19 cellular contexts compared by ENCODE assay signal in genomic region chr5:3024126-3024525, GRCh38.
"Had no signal": no experiment of that assay in that cellular context is flagged by ENCODE, and none has a peak within 500 bp of the region (broad histone marks: within the 10 kb centered on the region; RNA-seq: fewer than 3 reads in every experiment).

No MANE protein-coding gene starts in this region.

- DNase-seq: IMR-90; Karpas-422; KG1; MM.1S; NCI-H1092 treated with DMSO at 0.1 percent for 48 hours; NCI-H1436; NCI-H187; NCI-H2029; NCI-H2081 treated with DMSO at 0.1 percent for 48 hours; NCI-H2171; NCI-H226; NCI-H446 treated with DMSO at 0.1 percent for 48 hours; NCI-H510A treated with DMSO at 0.1 percent for 48 hours; NCI-H526; NK-92 treated with Interleukin-12 subunit alpha and Interleukin-12 subunit beta, amount 100 ng/mL, for 24 hours; PC-3; SHP77; SK-N-SH had no signal

- H3K4me2 ChIP-seq: SK-N-SH had no signal

- H3K9me3 ChIP-seq: SK-N-SH had no signal

- H3K27ac ChIP-seq: RWPE1 had no signal

- H3K9ac ChIP-seq: SK-N-SH had no signal
